Comparison of ENCODE assay signal across 1 cellular context in the genomic region with DNA sequence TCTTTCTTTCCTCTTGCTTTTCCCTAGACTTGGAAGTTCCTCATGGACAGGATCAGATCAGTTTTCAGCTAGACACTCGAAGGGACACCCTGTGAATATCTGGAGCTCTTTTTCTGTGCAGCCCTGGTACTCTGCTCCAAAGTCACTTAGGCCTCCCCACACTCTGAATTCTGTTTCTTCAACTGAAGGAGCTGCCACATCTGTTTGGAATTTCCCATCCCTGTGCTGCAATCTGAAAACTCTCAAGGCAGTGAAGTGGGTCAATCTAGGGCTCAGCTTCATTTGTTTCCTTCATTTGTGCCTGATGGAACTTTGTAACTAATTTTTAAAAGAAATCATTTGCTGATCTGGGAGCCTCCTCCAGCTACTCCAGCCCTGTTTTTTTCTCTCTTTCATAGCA.
TF ChIP-seq lines count a peak whose summit lies in the region.

No MANE protein-coding gene starts in this region.

TF ChIP-seq in GM23338, 12 proteins besides CTCF, POLR2A, EP300 and RAD21:
- TF ChIP-seq, protein P1, sequence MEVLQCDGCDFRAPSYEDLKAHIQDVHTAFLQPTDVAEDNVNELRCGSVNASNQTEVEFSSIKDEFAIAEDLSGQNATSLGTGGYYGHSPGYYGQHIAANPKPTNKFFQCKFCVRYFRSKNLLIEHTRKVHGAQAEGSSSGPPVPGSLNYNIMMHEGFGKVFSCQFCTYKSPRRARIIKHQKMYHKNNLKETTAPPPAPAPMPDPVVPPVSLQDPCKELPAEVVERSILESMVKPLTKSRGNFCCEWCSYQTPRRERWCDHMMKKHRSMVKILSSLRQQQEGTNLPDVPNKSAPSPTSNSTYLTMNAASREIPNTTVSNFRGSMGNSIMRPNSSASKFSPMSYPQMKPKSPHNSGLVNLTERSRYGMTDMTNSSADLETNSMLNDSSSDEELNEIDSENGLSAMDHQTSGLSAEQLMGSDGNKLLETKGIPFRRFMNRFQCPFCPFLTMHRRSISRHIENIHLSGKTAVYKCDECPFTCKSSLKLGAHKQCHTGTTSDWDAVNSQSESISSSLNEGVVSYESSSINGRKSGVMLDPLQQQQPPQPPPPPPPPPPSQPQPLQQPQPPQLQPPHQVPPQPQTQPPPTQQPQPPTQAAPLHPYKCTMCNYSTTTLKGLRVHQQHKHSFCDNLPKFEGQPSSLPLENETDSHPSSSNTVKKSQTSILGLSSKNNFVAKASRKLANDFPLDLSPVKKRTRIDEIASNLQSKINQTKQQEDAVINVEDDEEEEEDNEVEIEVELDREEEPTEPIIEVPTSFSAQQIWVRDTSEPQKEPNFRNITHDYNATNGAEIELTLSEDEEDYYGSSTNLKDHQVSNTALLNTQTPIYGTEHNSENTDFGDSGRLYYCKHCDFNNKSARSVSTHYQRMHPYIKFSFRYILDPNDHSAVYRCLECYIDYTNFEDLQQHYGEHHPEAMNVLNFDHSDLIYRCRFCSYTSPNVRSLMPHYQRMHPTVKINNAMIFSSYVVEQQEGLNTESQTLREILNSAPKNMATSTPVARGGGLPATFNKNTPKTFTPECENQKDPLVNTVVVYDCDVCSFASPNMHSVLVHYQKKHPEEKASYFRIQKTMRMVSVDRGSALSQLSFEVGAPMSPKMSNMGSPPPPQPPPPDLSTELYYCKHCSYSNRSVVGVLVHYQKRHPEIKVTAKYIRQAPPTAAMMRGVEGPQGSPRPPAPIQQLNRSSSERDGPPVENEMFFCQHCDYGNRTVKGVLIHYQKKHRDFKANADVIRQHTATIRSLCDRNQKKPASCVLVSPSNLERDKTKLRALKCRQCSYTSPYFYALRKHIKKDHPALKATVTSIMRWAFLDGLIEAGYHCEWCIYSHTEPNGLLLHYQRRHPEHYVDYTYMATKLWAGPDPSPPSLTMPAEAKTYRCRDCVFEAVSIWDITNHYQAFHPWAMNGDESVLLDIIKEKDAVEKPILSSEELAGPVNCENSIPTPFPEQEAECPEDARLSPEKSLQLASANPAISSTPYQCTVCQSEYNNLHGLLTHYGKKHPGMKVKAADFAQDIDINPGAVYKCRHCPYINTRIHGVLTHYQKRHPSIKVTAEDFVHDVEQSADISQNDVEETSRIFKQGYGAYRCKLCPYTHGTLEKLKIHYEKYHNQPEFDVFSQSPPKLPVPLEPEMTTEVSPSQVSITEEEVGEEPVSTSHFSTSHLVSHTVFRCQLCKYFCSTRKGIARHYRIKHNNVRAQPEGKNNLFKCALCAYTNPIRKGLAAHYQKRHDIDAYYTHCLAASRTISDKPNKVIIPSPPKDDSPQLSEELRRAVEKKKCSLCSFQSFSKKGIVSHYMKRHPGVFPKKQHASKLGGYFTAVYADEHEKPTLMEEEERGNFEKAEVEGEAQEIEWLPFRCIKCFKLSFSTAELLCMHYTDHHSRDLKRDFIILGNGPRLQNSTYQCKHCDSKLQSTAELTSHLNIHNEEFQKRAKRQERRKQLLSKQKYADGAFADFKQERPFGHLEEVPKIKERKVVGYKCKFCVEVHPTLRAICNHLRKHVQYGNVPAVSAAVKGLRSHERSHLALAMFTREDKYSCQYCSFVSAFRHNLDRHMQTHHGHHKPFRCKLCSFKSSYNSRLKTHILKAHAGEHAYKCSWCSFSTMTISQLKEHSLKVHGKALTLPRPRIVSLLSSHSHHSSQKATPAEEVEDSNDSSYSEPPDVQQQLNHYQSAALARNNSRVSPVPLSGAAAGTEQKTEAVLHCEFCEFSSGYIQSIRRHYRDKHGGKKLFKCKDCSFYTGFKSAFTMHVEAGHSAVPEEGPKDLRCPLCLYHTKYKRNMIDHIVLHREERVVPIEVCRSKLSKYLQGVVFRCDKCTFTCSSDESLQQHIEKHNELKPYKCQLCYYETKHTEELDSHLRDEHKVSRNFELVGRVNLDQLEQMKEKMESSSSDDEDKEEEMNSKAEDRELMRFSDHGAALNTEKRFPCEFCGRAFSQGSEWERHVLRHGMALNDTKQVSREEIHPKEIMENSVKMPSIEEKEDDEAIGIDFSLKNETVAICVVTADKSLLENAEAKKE (CRISPR knock-in tag; IDR thresholded peaks at IDR 0.05) = no peak
- TF ChIP-seq NANOG (IDR thresholded peaks at IDR 0.05; ENCODE audit: borderline replicate concordance) = no peak
- no peak for TF ChIP-seq EZH2 (IDR thresholded peaks at IDR 0.05; ENCODE audit: low read depth, unreplicated experiment)
- TF ChIP-seq POLR2AphosphoS5 (IDR thresholded peaks at IDR 0.05; ENCODE audit: low read depth) = no peak
- no peak for TF ChIP-seq CREB1 (CRISPR knock-in tag; IDR thresholded peaks at IDR 0.05; ENCODE audit: low read depth)
- no peak for TF ChIP-seq JUNB (IDR thresholded peaks at IDR 0.05; ENCODE audit: unreplicated experiment)
- TF ChIP-seq EZH2phosphoT487 (IDR thresholded peaks at IDR 0.05; ENCODE audit: unreplicated experiment) = no peak
- no peak for TF ChIP-seq ZNF331 (CRISPR knock-in tag; IDR thresholded peaks at IDR 0.05; ENCODE audit: low read depth)
- TF ChIP-seq ZNF114 (CRISPR knock-in tag; IDR thresholded peaks at IDR 0.05) = no peak
- no peak for TF ChIP-seq ETS1 (IDR thresholded peaks at IDR 0.05)
- no peak for TF ChIP-seq STAT1 (IDR thresholded peaks at IDR 0.05; ENCODE audit: unreplicated experiment)
- no peak for TF ChIP-seq REST (IDR thresholded peaks at IDR 0.05; ENCODE audit: unreplicated experiment)
